8 cellular contexts compared by ENCODE assay signal in genomic region chr1:203627819-203628184, GRCh38. TPM values are rescaled to one million over a fixed set of nuclear protein-coding genes. Genes with fewer than 3 reads are reported as not detected.
A peak's percentile ranks its signal among the peaks of the same experiment; 100 is the strongest.
DNase-seq lines count a peak whose midpoint lies in the region; ATAC-seq and TF ChIP-seq lines count a peak whose summit lies in the region.

No MANE protein-coding gene starts in this region.

- no peak overlapping the region for H3K23ac ChIP-seq in H9 (ENCODE audit: insufficient read length, low read depth, low read length)

- H2BK20ac ChIP-seq in H9 (ENCODE audit: low read depth, low read length, poor library complexity, severe bottlenecking): no peak overlapping the region

- CTCF ChIA-PET in AG04450 (lab: Charles Lee): interaction anchor here (0.9 to 1.8 kb wide), 5 partner anchors 18 to 124 kb away, joined by 3 to 6 read pairs (median 4); no protein-coding TSS in a partner anchor
- CTCF ChIA-PET in activated B cell treated with CpG ODN at 0.5 μM for 24 hours (lab: Charles Lee): interaction anchor here (1.3 to 4.6 kb wide), 2 partner anchors 74 to 360 kb away, joined by 5 to 81 read pairs; no protein-coding TSS in a partner anchor

- H2BK15ac ChIP-seq in H9 (ENCODE audit: low read depth, low read length): no peak overlapping the region

- H3K9me3 Mint-ChIP-seq in H9: no peaks in the 10 kb centered on the region; a peak in 1 of 5 replicates
- H3K9me3 Mint-ChIP-seq in activated B cell treated with CpG ODN at 0.5 μM for 24 hours: no peaks in the 10 kb centered on the region
- H3K9me3 Mint-ChIP-seq in natural killer cell treated with Interleukin-12 subunit alpha and Interleukin-12 subunit beta and Interleukin-15 and Interleukin-18, amount 100 ng/mL, for 72 hours: no peaks in the 10 kb centered on the region

- in situ Hi-C loops in GM13976 (cut with MboI; ENCODE audit: low sequenced_read_pairs, unreplicated experiment): no loop called here
- in situ Hi-C loops in GM13977 (cut with MboI; ENCODE audit: low pct_unique_long_range_greater_than_20kb, low sequenced_read_pairs, unreplicated experiment): no loop called here

- H3K23me2 ChIP-seq in H9 (ENCODE audit: insufficient read length, low read depth, low read length, poor library complexity, severe bottlenecking): peaks cover 26% of the 10 kb centered on the region

- H3K36me3 Mint-ChIP-seq in H9 (ENCODE audit: insufficient read depth in 1 of 3, low read depth in 3 of 3) (no peaks in the 10 kb centered on the region), activated B cell treated with CpG ODN at 0.5 μM for 24 hours (ENCODE audit: low read depth) (no peaks in the 10 kb centered on the region)
- H3K36me3 Mint-ChIP-seq in natural killer cell treated with Interleukin-12 subunit alpha and Interleukin-12 subunit beta and Interleukin-15 and Interleukin-18, amount 100 ng/mL, for 72 hours: peaks cover 10% of the 10 kb centered on the region

- no peak overlapping the region for H3K18ac ChIP-seq in H9 (ENCODE audit: insufficient read length, low read depth, low read length)

- H3K4me1 Mint-ChIP-seq in H9 (peaks cover 54 to 61% of the 10 kb centered on the region in 2 experiments), activated B cell treated with CpG ODN at 0.5 μM for 24 hours (peaks cover 50% of the 10 kb centered on the region)
- peaks cover 70 to 72% of the 10 kb centered on the region in 2 donors for H3K4me1 Mint-ChIP-seq in natural killer cell treated with Interleukin-12 subunit alpha and Interleukin-12 subunit beta and Interleukin-15 and Interleukin-18, amount 100 ng/mL, for 72 hours (ENCODE audit: low read depth in 2 of 2)

- intact Hi-C loops in activated B cell treated with CpG ODN at 0.5 μM for 24 hours (cut with micrococcal nuclease): loop anchor here (2.0 to 5.0 kb wide), 4 partner anchors 34 to 501 kb away; partner anchors contain the start of genes ZBED6 and ZC3H11A

- H3K9ac ChIP-seq in H9 (ENCODE audit: extremely low read depth, insufficient read length, low read length): no peak overlapping the region

- H4K8ac ChIP-seq in H9 (replicated peaks; ENCODE audit: insufficient read length, low read depth, low read length): no peak overlapping the region

- H3K27ac Mint-ChIP-seq in H9 (peak overlapping the region; percentile 77 to 81 (median 81); a peak in 5 of 7 replicates), activated B cell treated with CpG ODN at 0.5 μM for 24 hours (peak overlapping the region; percentile 55)
- H3K27ac Mint-ChIP-seq in natural killer cell treated with Interleukin-12 subunit alpha and Interleukin-12 subunit beta and Interleukin-15 and Interleukin-18, amount 100 ng/mL, for 72 hours: peak overlapping the region; percentile 93 to 99

- H2BK5ac ChIP-seq in H9 (ENCODE audit: insufficient read length, low read length): no peak overlapping the region

- no peak overlapping the region for H4K91ac ChIP-seq in H9 (ENCODE audit: insufficient read length, low read depth, low read length)

- no peak overlapping the region for H2AFZ ChIP-seq in H9 (ENCODE audit: low read length)

- no peaks in the 10 kb centered on the region for H3K27me3 ChIP-seq in AG04450 (ENCODE audit: control insufficient read depth, insufficient read depth, low read length)
- H3K27me3 ChIP-seq in H9 (ENCODE audit: insufficient read depth, low read length): peaks cover 10% of the 10 kb centered on the region; the same call in 1 of the 2 replicates
- H3K27me3 ChIP-seq in esophagus (ENCODE audit: control insufficient read depth in 1 of 2, insufficient read depth in 2 of 2, low read length in 2 of 2): no peaks in the 10 kb centered on the region

- H3K4me1 ChIP-seq in H9 (ENCODE audit: insufficient read depth, low read length): peaks cover 10% of the 10 kb centered on the region; the same call in 1 of the 2 replicates
- peaks cover 2 to 18% of the 10 kb centered on the region in 2 donors for H3K4me1 ChIP-seq in esophagus (ENCODE audit: control insufficient read depth in 2 of 2, insufficient read depth in 2 of 2, low read length in 1 of 2)

- peak overlapping the region; percentile 88 for H3K4me3 ChIP-seq in AG04450 (ENCODE audit: low read depth, low read length)
- H3K4me3 ChIP-seq in esophagus (ENCODE audit: low read depth in 1 of 2, low read length in 2 of 2): peak overlapping the region; percentile 68 to 71

- H3K79me2 ChIP-seq in H9 (ENCODE audit: insufficient read depth, low read length): no peaks in the 10 kb centered on the region

- no peaks in the 10 kb centered on the region for H3K9me3 ChIP-seq in AG04450 (ENCODE audit: control insufficient read depth, insufficient read depth, low read length)
- H3K9me3 ChIP-seq in H9 (ENCODE audit: control insufficient read depth, low read depth, low read length): no peaks in the 10 kb centered on the region
- H3K9me3 ChIP-seq in esophagus (ENCODE audit: control insufficient read depth in 2 of 2, insufficient read depth in 1 of 2, low read depth in 1 of 2, low read length in 1 of 2): no peaks in the 10 kb centered on the region

- POLR2A ChIA-PET in AG04450 (lab: Yijun Ruan, JAX): interaction anchor here (0.6 to 2.2 kb wide), 4 partner anchors 34 to 70 kb away, joined by 3 to 10 read pairs (median 4); no protein-coding TSS in a partner anchor
- POLR2A ChIA-PET in activated B cell treated with CpG ODN at 0.5 μM for 24 hours (lab: Charles Lee): interaction anchor here (0.7 to 2.1 kb wide), 4 partner anchors 9 to 323 kb away, joined by 3 to 9 read pairs (median 3); partner anchors contain the start of gene BTG2

- H3K27ac ChIP-seq in AG04450 (ENCODE audit: low read depth, low read length) (peak overlapping the region; percentile 61), H9 (ENCODE audit: insufficient read length, low read depth, low read length) (no peak overlapping the region), esophagus (ENCODE audit: low read depth in 2 of 2, low read length in 1 of 2) (peak overlapping the region; percentile 91)

- no peak overlapping the region for H3K14ac ChIP-seq in H9 (ENCODE audit: insufficient read depth, low read length)

- no peaks in the 10 kb centered on the region for H3K36me3 ChIP-seq in esophagus (ENCODE audit: control insufficient read depth in 2 of 2, insufficient read depth in 2 of 2, low read length in 1 of 2)

- no peak overlapping the region for H3T11ph ChIP-seq in H9 (ENCODE audit: low read length)

- H3K79me1 ChIP-seq in H9 (ENCODE audit: insufficient read depth, low read depth, low read length, poor library complexity, severe bottlenecking): no peaks in the 10 kb centered on the region

- no peak overlapping the region for H2BK120ac ChIP-seq in H9 (ENCODE audit: low read depth, low read length, poor library complexity, severe bottlenecking)

- no peak overlapping the region for H2BK12ac ChIP-seq in H9 (ENCODE audit: insufficient read length, low read depth, low read length)

- H3K27me3 Mint-ChIP-seq in H9 (ENCODE audit: low read depth): peaks cover 39% of the 10 kb centered on the region
- no peaks in the 10 kb centered on the region for H3K27me3 Mint-ChIP-seq in activated B cell treated with CpG ODN at 0.5 μM for 24 hours
- no peaks in the 10 kb centered on the region for H3K27me3 Mint-ChIP-seq in natural killer cell treated with Interleukin-12 subunit alpha and Interleukin-12 subunit beta and Interleukin-15 and Interleukin-18, amount 100 ng/mL, for 72 hours

- TF ChIP-seq CTCF in AG04450 (IDR thresholded peaks at IDR 0.05; ENCODE audit: low read depth, low read length) (no peak), H9 (conservative IDR thresholded peaks at IDR 0.05) (no peak), activated B cell treated with CpG ODN at 0.5 μM for 24 hours (IDR thresholded peaks at IDR 0.05) (no peak), GM13976 (IDR thresholded peaks at IDR 0.05; ENCODE audit: borderline replicate concordance, control extremely low read depth, extremely low read depth, insufficient read depth, missing control alignments) (no peak), GM13977 (IDR thresholded peaks at IDR 0.05; ENCODE audit: extremely low read depth, insufficient read depth, missing control alignments) (no peak)

- no peak overlapping the region for H4K5ac ChIP-seq in H9 (ENCODE audit: insufficient read length, low read depth, low read length)

- H3K4me2 ChIP-seq in H9 (ENCODE audit: insufficient read depth, insufficient read length, low read length): peak overlapping the region; percentile 96

- no peak overlapping the region for H2AK5ac ChIP-seq in H9 (ENCODE audit: insufficient read length, low read length)

- peaks cover 3% of the 10 kb centered on the region for H4K20me1 ChIP-seq in H9 (ENCODE audit: control insufficient read depth, insufficient read depth, insufficient read length)

- ATAC-seq in activated B cell treated with CpG ODN at 0.5 μM for 24 hours (ENCODE audit: low read depth): no peak
- ATAC-seq in natural killer cell treated with Interleukin-12 subunit alpha and Interleukin-12 subunit beta and Interleukin-15 and Interleukin-18, amount 100 ng/mL, for 72 hours: no peak

- DNase-seq in AG04450 (ENCODE audit: low read depth, low spot score): no peak
- no peak for DNase-seq in H9
- DNase-seq in activated B cell treated with CpG ODN at 0.5 μM for 24 hours: peak; percentile 19
- DNase-seq in natural killer cell treated with Interleukin-12 subunit alpha and Interleukin-12 subunit beta and Interleukin-15 and Interleukin-18, amount 100 ng/mL, for 72 hours (ENCODE audit: low spot score): no peak
- DNase-seq in GM13976 (ENCODE audit: low spot score): no peak
- DNase-seq in foreskin melanocyte: no peak
- DNase-seq in GM13977 (ENCODE audit: low spot score): no peak

- WGBS in H9 (ENCODE audit: extremely low coverage, insufficient read length, low lambda C conversion rate): no CpG with 5 or more reads among the region's 9 CpGs
- WGBS in esophagus, 2 donors: 0 to 3% methylated on average over 9 of the region's 9 CpGs

- no peak overlapping the region for H3K4ac ChIP-seq in H9 (ENCODE audit: low read depth, low read length)

- no peak overlapping the region for H3K56ac ChIP-seq in H9 (ENCODE audit: insufficient read length, low read depth, low read length)

- peak overlapping the region; percentile 78 to 97 for H3K4me3 Mint-ChIP-seq in H9
- peak overlapping the region; percentile 85 for H3K4me3 Mint-ChIP-seq in activated B cell treated with CpG ODN at 0.5 μM for 24 hours
- H3K4me3 Mint-ChIP-seq in natural killer cell treated with Interleukin-12 subunit alpha and Interleukin-12 subunit beta and Interleukin-15 and Interleukin-18, amount 100 ng/mL, for 72 hours: peak overlapping the region; percentile 98

RNA-seq across cellular contexts. Expression of gene ATP2B4, which starts 1.2 kb away (rescaled TPM):
- polyA plus RNA-seq in AG04450 (2011; rRNA removed): 168 and 204 TPM in 2 replicates
- polyA minus RNA-seq in AG04450 (2011; rRNA and poly(A)+ RNA removed): 319 and 332 TPM in 2 replicates
- total RNA-seq in H9 (2021): 14.1 and 15.7 TPM in 2 replicates
- 5.0 and 6.6 TPM in 2 replicates for total RNA-seq in activated B cell treated with CpG ODN at 0.5 μM for 24 hours
- 10 to 100 TPM; 17.7 to 19.3 TPM for polyA plus RNA-seq in esophagus
- total RNA-seq in natural killer cell treated with Interleukin-12 subunit alpha and Interleukin-12 subunit beta and Interleukin-15 and Interleukin-18, amount 100 ng/mL, for 72 hours: 100 to 1,000 TPM; 158 to 191 TPM
